In genomic region chr14:93947282-93947681, GRCh38 we compare ENCODE assay signal across 24 cellular contexts. TPM values are rescaled to one million over a fixed set of nuclear protein-coding genes. Genes with fewer than 3 reads are reported as not detected.
"Had no signal": no experiment of that assay in that cellular context is flagged by ENCODE, and none has a peak within 500 bp of the region (broad histone marks: within the 10 kb centered on the region; RNA-seq: fewer than 3 reads in every experiment).

No MANE protein-coding gene starts in this region.

- H3K9me3 ChIP-seq: testis, upper lobe of left lung had no signal

- H3K27ac Mint-ChIP-seq: activated CD4-positive, alpha-beta T cell treated with anti-CD3 and anti-CD28 coated beads, Interleukin-2, amount 10 ng/mL, durations not matched to agents 7 days and 5 days; activated CD8-positive, alpha-beta T cell treated with anti-CD3 and anti-CD28 coated beads, Interleukin-2, amount 10 ng/mL, durations not matched to agents 7 days and 5 days; activated naive CD4-positive, alpha-beta T cell treated with anti-CD3 and anti-CD28 coated beads for 36 hours; activated T-cell treated with anti-CD3 and anti-CD28 coated beads, Interleukin-2, amount 50 U/mL, for 24 hours; nephron; stimulated activated naive CD8-positive, alpha-beta T cell treated with anti-CD3 and anti-CD28 coated beads, Interleukin-15, amount 100 ng/mL, for 72 hours had no signal

- H3K4me3 ChIP-seq: testis, upper lobe of left lung had no signal

- H3K9me3 Mint-ChIP-seq: activated CD4-positive, alpha-beta T cell treated with anti-CD3 and anti-CD28 coated beads, Interleukin-2, amount 10 ng/mL, durations not matched to agents 7 days and 5 days; activated naive CD4-positive, alpha-beta T cell treated with anti-CD3 and anti-CD28 coated beads for 36 hours; activated T-cell treated with anti-CD3 and anti-CD28 coated beads, Interleukin-2, amount 50 U/mL, for 24 hours; activated T-helper 2 cell treated with anti-CD3 and anti-CD28 coated beads, Interferon-gamma antibody, Interleukin-2, Interleukin-4, amounts not matched to agents 10 μg/mL and 5 μg/mL and 100 μg/mL, durations not matched to agents 14 hours and 24 hours and 36 hours; nephron; stimulated activated naive CD8-positive, alpha-beta T cell treated with anti-CD3 and anti-CD28 coated beads, Interleukin-15, amount 100 ng/mL, for 72 hours had no signal

- FAIRE-seq: islet of Langerhans, small intestine had no signal

- H3K27me3 ChIP-seq: testis, upper lobe of left lung had no signal

- H3K27ac ChIP-seq: testis, upper lobe of left lung had no signal

- H3K27me3 Mint-ChIP-seq: activated CD4-positive, alpha-beta T cell treated with anti-CD3 and anti-CD28 coated beads, Interleukin-2, amount 10 ng/mL, durations not matched to agents 7 days and 5 days; activated T-cell treated with anti-CD3 and anti-CD28 coated beads, Interleukin-2, amount 50 U/mL, for 24 hours; stimulated activated naive CD8-positive, alpha-beta T cell treated with anti-CD3 and anti-CD28 coated beads, Interleukin-15, amount 100 ng/mL, for 72 hours had no signal

- ATAC-seq: activated CD4-positive, CD25-positive, alpha-beta regulatory T cell treated with anti-CD3 and anti-CD28 coated beads, Interleukin-2, amount 50 U/mL, for 24 hours; activated CD8-positive, alpha-beta T cell treated with anti-CD3 and anti-CD28 coated beads, Interleukin-2, amount 10 ng/mL, durations not matched to agents 7 days and 5 days; left colon; stimulated activated naive CD8-positive, alpha-beta T cell treated with anti-CD3 and anti-CD28 coated beads, Interleukin-15, amount 100 ng/mL, for 72 hours had no signal

- H3K4me3 Mint-ChIP-seq: activated CD4-positive, alpha-beta T cell treated with anti-CD3 and anti-CD28 coated beads, Interleukin-2, amount 10 ng/mL, durations not matched to agents 7 days and 5 days; activated CD8-positive, alpha-beta T cell treated with anti-CD3 and anti-CD28 coated beads, Interleukin-2, amount 10 ng/mL, durations not matched to agents 7 days and 5 days; activated naive CD4-positive, alpha-beta T cell treated with anti-CD3 and anti-CD28 coated beads for 36 hours; activated T-cell treated with anti-CD3 and anti-CD28 coated beads, Interleukin-2, amount 50 U/mL, for 24 hours; nephron; stimulated activated naive CD8-positive, alpha-beta T cell treated with anti-CD3 and anti-CD28 coated beads, Interleukin-15, amount 100 ng/mL, for 72 hours had no signal

- H3K4me1 ChIP-seq: testis, upper lobe of left lung had no signal

- H3K36me3 ChIP-seq: upper lobe of left lung had no signal

- DNase-seq: activated CD4-positive, alpha-beta T cell treated with anti-CD3 and anti-CD28 coated beads, Interleukin-2, amount 10 ng/mL, durations not matched to agents 7 days and 5 days; activated CD8-positive, alpha-beta T cell treated with anti-CD3 and anti-CD28 coated beads, Interleukin-2, amount 10 ng/mL, durations not matched to agents 7 days and 5 days; activated naive CD4-positive, alpha-beta T cell treated with anti-CD3 and anti-CD28 coated beads for 36 hours; activated T-cell treated with anti-CD3 and anti-CD28 coated beads, Interleukin-2, amount 50 U/mL, for 24 hours; aorta; cerebellar nuclear complex; cortex of kidney; hippocampal formation; left colon; midbrain; nucleus accumbens; small intestine; stimulated activated CD4-positive, alpha-beta T cell treated with anti-CD3 and anti-CD28 coated beads, Interleukin-4, amount 100 ng/mL, for 1 hour; stimulated activated naive CD8-positive, alpha-beta T cell treated with anti-CD3 and anti-CD28 coated beads, Interleukin-15, amount 100 ng/mL, for 72 hours; T-helper 1 cell; testis; upper lobe of left lung had no signal

RNA-seq across cellular contexts. Expression of gene FAM181A, which starts 20.1 kb away (rescaled TPM):
- total RNA-seq: activated CD4-positive, alpha-beta T cell treated with anti-CD3 and anti-CD28 coated beads, Interleukin-2, amount 10 ng/mL, durations not matched to agents 7 days and 5 days; activated CD8-positive, alpha-beta T cell treated with anti-CD3 and anti-CD28 coated beads, Interleukin-2, amount 10 ng/mL, durations not matched to agents 7 days and 5 days; activated naive CD4-positive, alpha-beta T cell treated with anti-CD3 and anti-CD28 coated beads for 36 hours; activated T-helper 2 cell treated with anti-CD3 and anti-CD28 coated beads, Interferon-gamma antibody, Interleukin-2, Interleukin-4, amounts not matched to agents 10 μg/mL and 5 μg/mL and 100 μg/mL, durations not matched to agents 14 hours and 24 hours and 36 hours; aorta; left colon; lung microvascular endothelial cell; renal cortical epithelial cell had no signal
- polyA plus RNA-seq: aorta, esophagus, small intestine had no signal

RNA-seq across cellular contexts. Expression of gene ASB2, which starts 29.1 kb away (rescaled TPM):
- total RNA-seq: lung microvascular endothelial cell had no signal

RNA-seq across cellular contexts. Expression of gene CCDC197, which starts 49.8 kb away (rescaled TPM):
- total RNA-seq: activated CD4-positive, alpha-beta T cell treated with anti-CD3 and anti-CD28 coated beads, Interleukin-2, amount 10 ng/mL, durations not matched to agents 7 days and 5 days; activated CD8-positive, alpha-beta T cell treated with anti-CD3 and anti-CD28 coated beads, Interleukin-2, amount 10 ng/mL, durations not matched to agents 7 days and 5 days; activated naive CD4-positive, alpha-beta T cell treated with anti-CD3 and anti-CD28 coated beads for 36 hours; left colon; lung microvascular endothelial cell; renal cortical epithelial cell; upper lobe of left lung had no signal
- polyA plus RNA-seq: aorta, esophagus, small intestine had no signal
